8 cellular contexts compared by ENCODE assay signal in the genomic region with DNA sequence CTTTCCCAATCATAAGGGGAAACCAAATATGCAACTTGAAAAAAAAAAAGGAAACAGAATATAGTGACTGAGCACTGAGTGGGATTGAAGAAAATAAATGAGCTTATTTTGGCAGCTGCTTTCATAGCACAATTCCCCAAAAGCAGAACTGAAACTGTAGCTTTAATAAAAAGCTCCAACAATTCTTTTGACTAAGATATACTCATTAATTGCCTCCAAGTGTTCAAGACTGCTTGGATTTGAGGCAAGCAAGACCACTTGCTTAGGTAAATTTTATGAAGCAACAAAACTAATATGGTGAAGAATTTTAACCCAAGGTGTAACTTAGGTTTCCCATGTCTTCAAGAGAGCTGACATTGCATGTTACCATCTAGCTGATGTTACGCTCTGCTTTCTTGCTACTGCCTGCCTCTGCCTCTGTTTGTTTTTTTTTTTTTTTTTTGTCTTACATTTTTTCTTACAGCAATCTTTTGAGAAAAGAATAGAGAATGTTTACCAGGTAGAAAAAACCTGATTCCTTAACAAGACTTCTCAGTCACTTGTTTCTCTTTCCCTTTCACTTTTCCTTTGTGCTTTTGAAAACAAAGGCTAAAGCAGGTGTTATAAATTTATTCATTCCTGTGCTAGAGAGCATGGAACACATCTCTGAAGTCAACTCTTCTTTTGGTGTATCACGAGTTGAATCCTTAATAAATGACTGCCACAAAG.
DNase-seq lines count a peak whose midpoint lies in the region; ATAC-seq and TF ChIP-seq lines count a peak whose summit lies in the region.

No MANE protein-coding gene starts in this region.

- H3K27me3 ChIP-seq in DND-41 (ENCODE audit: insufficient read depth, low read length, poor library complexity), result no peaks in the 10 kb centered on the region
- no peaks in the 10 kb centered on the region for H3K27me3 ChIP-seq in hepatocyte
- no peaks in the 10 kb centered on the region for H3K27me3 ChIP-seq in PC-3 (ENCODE audit: low read length)

- no peak overlapping the region for H3K4me3 ChIP-seq in DND-41 (ENCODE audit: low read depth in 1 of 2, low read length in 2 of 2)
- no peak overlapping the region for H3K4me3 ChIP-seq in hepatocyte
- no peak overlapping the region for H3K4me3 ChIP-seq in PC-3 (ENCODE audit: low read length)

- H3K4me2 ChIP-seq in DND-41 (ENCODE audit: insufficient read depth, low read length) (no peak overlapping the region), hepatocyte (peak overlapping the region; percentile 30), PC-3 (ENCODE audit: low read length) (no peak overlapping the region)

- no peak for TF ChIP-seq CTCF in DND-41 (IDR thresholded peaks at IDR 0.05; ENCODE audit: borderline replicate concordance, extremely low read depth, low read length, poor library complexity, severe bottlenecking)
- TF ChIP-seq CTCF in hepatocyte (IDR thresholded peaks at IDR 0.05; ENCODE audit: poor library complexity), result no peak
- no peak for TF ChIP-seq CTCF in PC-3 (conservative IDR thresholded peaks at IDR 0.05; ENCODE audit: low read depth, low read length)

- CTCF ChIA-PET in PC-3 (lab: Charles Lee), result no interaction called here

- POLR2A ChIA-PET in PC-3 (lab: Charles Lee; ENCODE audit: unreplicated experiment), result no interaction called here

- WGBS in hepatocyte (ENCODE audit: low lambda C conversion rate, missing lambda C conversion rate), result 75% methylated on average over 2 of the region's 2 CpGs

- H4K20me1 ChIP-seq in DND-41 (ENCODE audit: insufficient read depth, low read length) (no peaks in the 10 kb centered on the region), hepatocyte (ENCODE audit: insufficient read depth, poor library complexity, severe bottlenecking) (no peaks in the 10 kb centered on the region), PC-3 (ENCODE audit: low read length) (no peaks in the 10 kb centered on the region)

- H3K36me3 ChIP-seq in DND-41 (ENCODE audit: insufficient read depth, low read length) (peaks cover 24% of the 10 kb centered on the region), hepatocyte (replicated peaks; ENCODE audit: insufficient read depth, low read depth) (no peaks in the 10 kb centered on the region), PC-3 (ENCODE audit: low read depth, low read length) (no peaks in the 10 kb centered on the region)

- no peaks in the 10 kb centered on the region for H3F3A ChIP-seq in PC-3 (ENCODE audit: low read length, unreplicated experiment)

- H3K4me1 ChIP-seq in DND-41 (ENCODE audit: insufficient read depth, low read length), result peaks cover 8% of the 10 kb centered on the region; the same call in 1 of the 2 replicates
- no peaks in the 10 kb centered on the region for H3K4me1 ChIP-seq in hepatocyte (ENCODE audit: insufficient read depth)
- H3K4me1 ChIP-seq in PC-3 (ENCODE audit: insufficient read depth, low read length), result no peaks in the 10 kb centered on the region

- H3K9me3 ChIP-seq in DND-41 (ENCODE audit: insufficient read depth, low read length, severe bottlenecking) (no peaks in the 10 kb centered on the region), hepatocyte (ENCODE audit: low read depth) (no peaks in the 10 kb centered on the region), PC-3 (ENCODE audit: low read length) (no peaks in the 10 kb centered on the region)

- peak; percentile 44; the same call in 1 of the 3 replicates for ATAC-seq in DND-41 (ENCODE audit: insufficient read depth, low read depth)
- ATAC-seq in GM21367 (IDR thresholded peaks at IDR 0.05; ENCODE audit: unreplicated experiment), result peak; percentile 71
- ATAC-seq in HG03558 (IDR thresholded peaks at IDR 0.05; ENCODE audit: extremely low read depth, unreplicated experiment), result peak; percentile 70
- no peak for ATAC-seq in PC-3

- no peak for DNase-seq in DND-41
- DNase-seq in hepatocyte (ENCODE audit: low spot score), result no peak
- DNase-seq in NCI-H526 treated with DMSO at 0.1 percent for 48 hours (lab: John Stamatoyannopoulos, UW), result no peak
- DNase-seq in PC-3, result no peak
- no peak for DNase-seq in amniotic stem cell (lab: John Stamatoyannopoulos, UW)
- DNase-seq in GDM1 (lab: John Stamatoyannopoulos, UW), result no peak

- no peak overlapping the region for H3K9ac ChIP-seq in DND-41 (ENCODE audit: low read depth, low read length)
- H3K9ac ChIP-seq in PC-3 (ENCODE audit: low read length), result no peak overlapping the region

- H3K9me2 ChIP-seq in hepatocyte (replicated peaks; ENCODE audit: insufficient read depth) (no peaks in the 10 kb centered on the region), PC-3 (replicated peaks; ENCODE audit: low read length) (no peaks in the 10 kb centered on the region)

- H2AFZ ChIP-seq in DND-41 (ENCODE audit: low read depth, low read length) (no peak overlapping the region), hepatocyte (no peak overlapping the region), PC-3 (ENCODE audit: low read length) (no peak overlapping the region)

- H3K27ac ChIP-seq in DND-41 (ENCODE audit: low read length) (no peak overlapping the region), hepatocyte (no peak overlapping the region), PC-3 (ENCODE audit: low read length) (no peak overlapping the region)

- H3K79me2 ChIP-seq in DND-41 (ENCODE audit: insufficient read depth, low read length), result no peaks in the 10 kb centered on the region
- H3K79me2 ChIP-seq in hepatocyte, result no peaks in the 10 kb centered on the region
- no peaks in the 10 kb centered on the region for H3K79me2 ChIP-seq in PC-3 (ENCODE audit: low read length)

- intact Hi-C loops in PC-3 (cut with micrococcal nuclease), result no loop called here

- no TSS peak for BruUV-seq in PC-3 (replicated peaks; lab: Mats Ljungman, UMichigan)
